Comparison of ENCODE assay signal across 8 cellular contexts in the genomic region with DNA sequence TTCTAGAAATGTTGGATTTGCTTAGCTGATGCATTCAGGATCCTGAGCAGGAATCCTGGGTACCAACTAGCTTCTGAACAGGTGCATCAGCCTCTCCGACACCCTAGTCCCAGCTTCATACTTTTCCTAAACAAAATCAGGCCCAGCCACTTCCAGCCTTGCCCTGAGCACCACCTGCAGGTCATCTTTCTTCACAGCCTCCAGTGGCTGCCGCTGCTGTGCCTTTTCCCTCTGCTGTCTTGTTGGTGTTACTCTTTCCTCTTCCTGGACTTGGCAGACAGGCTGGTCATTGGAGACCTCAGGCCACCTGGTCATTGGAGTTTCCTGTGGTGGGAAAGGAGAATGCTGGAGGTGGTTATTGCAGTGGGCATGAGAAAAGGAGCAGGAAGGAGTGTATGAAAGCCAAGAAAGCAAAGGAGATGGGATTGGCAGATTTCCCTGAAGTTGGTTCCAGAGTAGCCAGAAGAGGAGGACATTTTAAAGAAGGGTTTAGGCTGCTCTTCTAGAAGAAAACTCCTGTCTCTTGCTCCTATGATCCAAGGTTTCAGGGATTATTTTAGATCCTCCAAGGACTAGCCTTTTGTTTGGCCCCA. TPM values are rescaled to one million over a fixed set of nuclear protein-coding genes. Genes with fewer than 3 reads are reported as not detected.
DNase-seq lines count a peak whose midpoint lies in the region; ATAC-seq and TF ChIP-seq lines count a peak whose summit lies in the region.

No MANE protein-coding gene starts in this region.

- ATAC-seq in GM18517 (IDR thresholded peaks at IDR 0.05; ENCODE audit: unreplicated experiment) (no peak), HG03439 (IDR thresholded peaks at IDR 0.05; ENCODE audit: unreplicated experiment) (no peak)

- H3K36me3 ChIP-seq in CD8-positive, alpha-beta memory T cell (ENCODE audit: insufficient read depth, low read length) = peaks cover 14% of the 10 kb centered on the region

- no peaks in the 10 kb centered on the region for H3K27me3 ChIP-seq in CD8-positive, alpha-beta memory T cell (ENCODE audit: insufficient read depth, low read length, poor library complexity, severe bottlenecking)

- H3K4me3 Mint-ChIP-seq in activated CD4-positive, alpha-beta T cell treated with anti-CD3 and anti-CD28 coated beads, Interleukin-2, amount 10 ng/mL, durations not matched to agents 24 days and 14 days = no peak overlapping the region
- no peak overlapping the region for H3K4me3 Mint-ChIP-seq in CD8-positive, alpha-beta memory T cell

- DNase-seq in activated CD4-positive, alpha-beta T cell treated with anti-CD3 and anti-CD28 coated beads, Interleukin-2, amount 10 ng/mL, durations not matched to agents 24 days and 14 days = peak; percentile 67
- no peak for DNase-seq in activated CD4-positive, alpha-beta T cell treated with anti-CD3 and anti-CD28 coated beads for 1 hour
- peak; percentile 6 for DNase-seq in NCI-H1694 treated with DMSO at 0.1 percent for 48 hours (lab: John Stamatoyannopoulos, UW)
- no peak for DNase-seq in astrocyte of the cerebellum (ENCODE audit: low read depth)
- peak; percentile 83 for DNase-seq in islet precursor cell
- no peak for DNase-seq in CD8-positive, alpha-beta memory T cell

- TF ChIP-seq CTCF in astrocyte of the cerebellum (IDR thresholded peaks at IDR 0.05; ENCODE audit: low read depth, low read length, missing control alignments) = peak; percentile 82

- in situ Hi-C loops in astrocyte of the cerebellum (cut with HindIII; ENCODE audit: low sequenced_read_pairs) = no loop called here

- H3K4me1 Mint-ChIP-seq in activated CD4-positive, alpha-beta T cell treated with anti-CD3 and anti-CD28 coated beads, Interleukin-2, amount 10 ng/mL, durations not matched to agents 24 days and 14 days = peaks cover 7% of the 10 kb centered on the region
- peaks cover 0 to 3% (median 0%) of the 10 kb centered on the region in 3 donors for H3K4me1 Mint-ChIP-seq in CD8-positive, alpha-beta memory T cell

- CTCF ChIA-PET in CD8-positive, alpha-beta memory T cell (lab: Charles Lee) = interaction anchor here (14.9 kb wide), 1 partner anchor 117 kb away, joined by 327 read pairs; the partner anchor contains the start of gene ELOVL3

- H3K27ac ChIP-seq in CD8-positive, alpha-beta memory T cell (ENCODE audit: low read depth, low read length) = no peak overlapping the region

- no peaks in the 10 kb centered on the region for H3K4me1 ChIP-seq in CD8-positive, alpha-beta memory T cell (ENCODE audit: insufficient read depth, low read length)

- H3K36me3 Mint-ChIP-seq in activated CD4-positive, alpha-beta T cell treated with anti-CD3 and anti-CD28 coated beads, Interleukin-2, amount 10 ng/mL, durations not matched to agents 24 days and 14 days (ENCODE audit: low read depth) = peaks cover 14% of the 10 kb centered on the region
- peaks cover 0 to 61% (median 14%) of the 10 kb centered on the region in 3 donors for H3K36me3 Mint-ChIP-seq in CD8-positive, alpha-beta memory T cell

- intact Hi-C loops in activated CD4-positive, alpha-beta T cell treated with anti-CD3 and anti-CD28 coated beads, Interleukin-2, amount 10 ng/mL, durations not matched to agents 24 days and 14 days (cut with micrococcal nuclease) = loop anchor here (1.0 to 2.0 kb wide), 2 partner anchors 116 to 179 kb away; no protein-coding TSS in a partner anchor

- no peaks in the 10 kb centered on the region for H3K9me3 Mint-ChIP-seq in activated CD4-positive, alpha-beta T cell treated with anti-CD3 and anti-CD28 coated beads, Interleukin-2, amount 10 ng/mL, durations not matched to agents 24 days and 14 days
- H3K9me3 Mint-ChIP-seq in CD8-positive, alpha-beta memory T cell = no peaks in the 10 kb centered on the region

- no peaks in the 10 kb centered on the region for H3K27me3 Mint-ChIP-seq in activated CD4-positive, alpha-beta T cell treated with anti-CD3 and anti-CD28 coated beads, Interleukin-2, amount 10 ng/mL, durations not matched to agents 24 days and 14 days
- no peaks in the 10 kb centered on the region for H3K27me3 Mint-ChIP-seq in CD8-positive, alpha-beta memory T cell

- H3K9me3 ChIP-seq in CD8-positive, alpha-beta memory T cell (ENCODE audit: low read length) = no peaks in the 10 kb centered on the region

- H3K4me3 ChIP-seq in astrocyte of the cerebellum (ENCODE audit: low read depth, low read length) = no peak overlapping the region
- H3K4me3 ChIP-seq in CD8-positive, alpha-beta memory T cell (ENCODE audit: low read length) = no peak overlapping the region

- POLR2A ChIA-PET in CD8-positive, alpha-beta memory T cell (lab: Charles Lee) = no interaction called here

- H3K27ac Mint-ChIP-seq in activated CD4-positive, alpha-beta T cell treated with anti-CD3 and anti-CD28 coated beads, Interleukin-2, amount 10 ng/mL, durations not matched to agents 24 days and 14 days = peak overlapping the region; percentile 10
- peak overlapping the region in 3 of 8 donors; percentile 17 to 79 (median 63) for H3K27ac Mint-ChIP-seq in CD8-positive, alpha-beta memory T cell

RNA-seq across cellular contexts. Expression of gene NFKB2, which starts 48.2 kb away (rescaled TPM):
- total RNA-seq in activated CD4-positive, alpha-beta T cell treated with anti-CD3 and anti-CD28 coated beads, Interleukin-2, amount 10 ng/mL, durations not matched to agents 24 days and 14 days = 300 and 311 TPM in 2 replicates
- 100 to 1,000 TPM; 323 to 324 TPM for total RNA-seq in CD8-positive, alpha-beta memory T cell
- polyA plus RNA-seq in CD8-positive, alpha-beta memory T cell = 14.0 TPM

Comparison
In these comparisons a context has a peak if more than half of its experiments do, and no peak if none do; other contexts are left out.
1. DNase-seq: peak in activated CD4-positive, alpha-beta T cell treated with anti-CD3 and anti-CD28 coated beads, Interleukin-2, amount 10 ng/mL, durations not matched to agents 24 days and 14 days (single experiment), NCI-H1694 treated with DMSO at 0.1 percent for 48 hours (single experiment) and islet precursor cell (single experiment); none in activated CD4-positive, alpha-beta T cell treated with anti-CD3 and anti-CD28 coated beads for 1 hour (single experiment), astrocyte of the cerebellum (single experiment) and CD8-positive, alpha-beta memory T cell (0 of 5).